7 cellular contexts compared by ENCODE assay signal in the genomic region with DNA sequence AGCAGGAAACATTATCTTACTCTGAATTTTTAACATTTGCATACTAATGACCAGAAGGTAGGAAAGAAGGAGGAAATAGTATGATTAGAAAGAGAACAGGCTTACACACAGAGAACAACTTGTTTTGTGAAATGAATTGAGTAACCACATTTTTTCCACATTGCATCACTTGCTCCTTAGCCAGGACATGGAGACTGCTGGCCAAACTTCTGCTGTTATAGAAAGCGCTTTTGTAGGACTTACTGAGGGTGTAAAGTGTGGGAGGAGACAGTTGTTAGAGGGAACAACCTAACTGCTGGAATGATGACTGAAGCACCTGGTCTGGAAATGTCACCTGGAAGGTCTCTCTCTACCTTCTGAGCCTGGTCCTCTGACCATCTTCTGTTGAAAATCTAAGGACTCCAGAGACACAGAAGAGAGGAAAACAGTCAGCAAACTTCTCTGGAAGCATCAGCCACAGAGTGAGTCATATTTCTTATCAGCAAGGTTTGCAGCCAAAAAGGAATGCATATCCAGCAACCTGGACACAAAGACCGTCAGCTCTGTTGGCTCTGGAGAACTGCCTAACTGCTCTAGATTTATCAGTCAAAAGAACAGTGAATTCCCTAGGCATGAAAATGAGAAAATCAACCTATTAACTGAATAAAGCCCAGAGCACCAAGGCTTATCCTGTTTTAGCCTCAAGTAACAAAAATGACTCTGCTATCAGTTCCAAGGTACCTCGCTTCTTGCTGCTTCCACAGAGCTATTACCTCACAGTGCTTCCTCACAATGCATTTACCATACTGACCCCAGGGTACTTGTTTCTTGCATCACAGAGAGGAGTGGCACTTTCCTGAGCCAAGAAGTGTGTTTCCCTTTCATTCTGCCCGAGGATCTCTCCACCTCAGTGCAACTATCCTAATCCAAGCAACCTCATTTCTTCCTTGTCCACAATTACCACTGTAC.
A peak's percentile ranks its signal among the peaks of the same experiment; 100 is the strongest.
DNase-seq lines count a peak whose midpoint lies in the region; ATAC-seq, FAIRE-seq and TF ChIP-seq lines count a peak whose summit lies in the region.

No MANE protein-coding gene starts in this region.

- peaks cover 6 to 15% (median 12%) of the 10 kb centered on the region in 4 donors for H3K36me3 ChIP-seq in stomach

- TF ChIP-seq RAD21 in Ishikawa (IDR thresholded peaks at IDR 0.05; ENCODE audit: low read depth), result no peak

- peaks cover 9 to 35% (median 23%) of the 10 kb centered on the region in 4 donors for H3K4me1 ChIP-seq in stomach

- peak; percentile 60 for FAIRE-seq in islet of Langerhans (lab: Jason Lieb, UNC)

- no peak for ATAC-seq in GM19463 (IDR thresholded peaks at IDR 0.05; ENCODE audit: unreplicated experiment)

- H3K27me3 ChIP-seq in stomach, result no peaks in the 10 kb centered on the region

- H3K4me3 ChIP-seq in astrocyte of the cerebellum (ENCODE audit: low read depth, low read length), result peak overlapping the region; percentile 9
- no peak overlapping the region for H3K4me3 ChIP-seq in stomach

- DNase-seq in astrocyte of the cerebellum (ENCODE audit: low read depth) (peak; percentile 92), stomach (peak; percentile 49), NCI-H2107 treated with DMSO at 0.1 percent for 48 hours (lab: John Stamatoyannopoulos, UW; ENCODE audit: unreplicated experiment) (no peak)
- no peak for DNase-seq in activated CD4-positive, CD25-positive, alpha-beta regulatory T cell (lab: John Stamatoyannopoulos, UW)

- no peaks in the 10 kb centered on the region for H3K9me3 ChIP-seq in stomach

- TF ChIP-seq POLR2A in stomach (IDR thresholded peaks at IDR 0.05), result no peak

- 15 to 31% (median 22%) methylated on average over 4 of the region's 4 CpGs for WGBS in stomach, 5 donors

- H3K27ac ChIP-seq in stomach, result peak overlapping the region; percentile 83 to 94 (median 90)

- TF ChIP-seq EP300 in Ishikawa (IDR thresholded peaks at IDR 0.05; ENCODE audit: borderline replicate concordance) (peak; percentile 72), stomach (IDR thresholded peaks at IDR 0.05) (peak; percentile 60)

- in situ Hi-C loops in astrocyte of the cerebellum (cut with HindIII; ENCODE audit: low sequenced_read_pairs), result no loop called here

- TF ChIP-seq CTCF in astrocyte of the cerebellum (IDR thresholded peaks at IDR 0.05; ENCODE audit: low read depth, low read length, missing control alignments) (no peak), stomach (IDR thresholded peaks at IDR 0.05) (no peak)

- intact Hi-C loops in stomach (cut with DNase I; ENCODE audit: low total_unique reads), result no loop called here

TF ChIP-seq in Ishikawa, 13 proteins besides CTCF, POLR2A, EP300 and RAD21:
- peak; percentile 86 for TF ChIP-seq TEAD4 (IDR thresholded peaks at IDR 0.05)
- TF ChIP-seq CREB1 (IDR thresholded peaks at IDR 0.05; ENCODE audit: low read depth), result peak; percentile 16; the same call in 1 of the 2 replicates
- TF ChIP-seq ZBTB7A (IDR thresholded peaks at IDR 0.05; ENCODE audit: low read depth), result no peak
- TF ChIP-seq CEBPB (IDR thresholded peaks at IDR 0.05), result peak; percentile 97
- TF ChIP-seq EGR1 (IDR thresholded peaks at IDR 0.05), result no peak
- no peak for TF ChIP-seq REST (IDR thresholded peaks at IDR 0.05; ENCODE audit: low read depth)
- no peak for TF ChIP-seq USF1 (IDR thresholded peaks at IDR 0.05)
- TF ChIP-seq YY1 (IDR thresholded peaks at IDR 0.05; ENCODE audit: low read depth), result no peak
- TF ChIP-seq TAF1 (IDR thresholded peaks at IDR 0.05; ENCODE audit: low read depth), result no peak
- TF ChIP-seq FOXM1 (IDR thresholded peaks at IDR 0.05; ENCODE audit: borderline replicate concordance, low read depth), result peak; percentile 22; the same call in 1 of the 2 replicates
- peak; percentile 57 for TF ChIP-seq TCF12 (IDR thresholded peaks at IDR 0.05; ENCODE audit: low read depth)
- TF ChIP-seq, protein P1, sequence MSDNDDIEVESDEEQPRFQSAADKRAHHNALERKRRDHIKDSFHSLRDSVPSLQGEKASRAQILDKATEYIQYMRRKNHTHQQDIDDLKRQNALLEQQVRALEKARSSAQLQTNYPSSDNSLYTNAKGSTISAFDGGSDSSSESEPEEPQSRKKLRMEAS (IDR thresholded peaks at IDR 0.05), result peak; percentile 47; the same call in 1 of the 2 replicates
- TF ChIP-seq NFIC (IDR thresholded peaks at IDR 0.05), result peak; percentile 75

Comparison
In these comparisons a context has a peak if more than half of its experiments do, and no peak if none do; other contexts are left out.
1. DNase-seq: peak in astrocyte of the cerebellum (single experiment) and stomach (single experiment); none in NCI-H2107 treated with DMSO at 0.1 percent for 48 hours (single experiment) and activated CD4-positive, CD25-positive, alpha-beta regulatory T cell (0 of 4).